In genomic region chr16:53433930-53434435, GRCh38 we compare ENCODE assay signal across 9 cellular contexts. TPM values are rescaled to one million over a fixed set of nuclear protein-coding genes. Genes with fewer than 3 reads are reported as not detected.
DNase-seq lines count a peak whose midpoint lies in the region; ATAC-seq, FAIRE-seq and TF ChIP-seq lines count a peak whose summit lies in the region.
"Had no signal": no experiment of that assay in that cellular context is flagged by ENCODE, and none has a peak within 500 bp of the region (broad histone marks: within the 10 kb centered on the region; RNA-seq: fewer than 3 reads in every experiment).

No MANE protein-coding gene starts in this region.

- no peaks in the 10 kb centered on the region for H3K27me3 Mint-ChIP-seq in stimulated activated memory B cell treated with anti-CD40 and anti-IgM and Interleukin-4, amounts not matched to agents 10 μg/mL and 1 μg/mL and 100 μg/mL, for 72 hours

- peak overlapping the region; percentile 95 for H3K4me3 Mint-ChIP-seq in stimulated activated memory B cell treated with anti-CD40 and anti-IgM and Interleukin-4, amounts not matched to agents 10 μg/mL and 1 μg/mL and 100 μg/mL, for 72 hours

- no peaks in the 10 kb centered on the region for H3K9me3 Mint-ChIP-seq in stimulated activated memory B cell treated with anti-CD40 and anti-IgM and Interleukin-4, amounts not matched to agents 10 μg/mL and 1 μg/mL and 100 μg/mL, for 72 hours

- no peak for FAIRE-seq in kidney (lab: Jason Lieb, UNC)
- FAIRE-seq: frontal cortex had no signal

- TF ChIP-seq CTCF in astrocyte of the cerebellum (IDR thresholded peaks at IDR 0.05; ENCODE audit: low read depth, low read length, missing control alignments) (no peak), kidney (IDR thresholded peaks at IDR 0.05; ENCODE audit: borderline replicate concordance, extremely low read depth, insufficient read depth) (no peak)

- DNase-seq in DMS79 (lab: John Stamatoyannopoulos, UW) (peak; percentile 15), DMS79 treated with DMSO at 0.1 percent for 48 hours (lab: John Stamatoyannopoulos, UW) (no peak), Kasumi-1 (lab: John Stamatoyannopoulos, UW) (peak; percentile 73 to 84), astrocyte of the cerebellum (ENCODE audit: low read depth) (peak; percentile 36), kidney (no peak), NCI-H146 treated with DMSO at 0.1 percent for 48 hours (lab: John Stamatoyannopoulos, UW; ENCODE audit: unreplicated experiment) (no peak)

- no peak for ATAC-seq in stimulated activated memory B cell treated with anti-CD40 and anti-IgM and Interleukin-4, amounts not matched to agents 10 μg/mL and 1 μg/mL and 100 μg/mL, for 72 hours
- ATAC-seq in esophagus mucosa: no peak

- peak overlapping the region; percentile 94 for H3K27ac Mint-ChIP-seq in stimulated activated memory B cell treated with anti-CD40 and anti-IgM and Interleukin-4, amounts not matched to agents 10 μg/mL and 1 μg/mL and 100 μg/mL, for 72 hours

- H3K4me1 Mint-ChIP-seq in stimulated activated memory B cell treated with anti-CD40 and anti-IgM and Interleukin-4, amounts not matched to agents 10 μg/mL and 1 μg/mL and 100 μg/mL, for 72 hours: peaks cover 26% of the 10 kb centered on the region

- in situ Hi-C loops in astrocyte of the cerebellum (cut with HindIII; ENCODE audit: low sequenced_read_pairs): no loop called here

- H3K9ac ChIP-seq in kidney (ENCODE audit: low read length in 2 of 2): peak overlapping the region; percentile 41 to 87

- peak overlapping the region; percentile 84 to 85 for H3K27ac ChIP-seq in kidney (ENCODE audit: low read depth in 2 of 2, low read length in 2 of 2)

- H3K4me3 ChIP-seq in astrocyte of the cerebellum (ENCODE audit: low read depth, low read length) (peak overlapping the region; percentile 98), kidney (ENCODE audit: low read length in 2 of 2) (peak overlapping the region; percentile 86 to 93)

- H3K4me1 ChIP-seq in kidney (ENCODE audit: control insufficient read depth in 1 of 2, insufficient read depth in 1 of 2, low read depth in 1 of 2, low read length in 2 of 2): peaks cover 3 to 10% of the 10 kb centered on the region in 2 donors

- no peaks in the 10 kb centered on the region for H3K9me3 ChIP-seq in kidney (ENCODE audit: control insufficient read depth in 1 of 2, low read length in 2 of 2)

- no peaks in the 10 kb centered on the region for H3K36me3 Mint-ChIP-seq in stimulated activated memory B cell treated with anti-CD40 and anti-IgM and Interleukin-4, amounts not matched to agents 10 μg/mL and 1 μg/mL and 100 μg/mL, for 72 hours

- intact Hi-C loops in kidney (cut with DNase I): no loop called here

- no peaks in the 10 kb centered on the region for H3K36me3 ChIP-seq in kidney (ENCODE audit: control insufficient read depth in 1 of 2, insufficient read depth in 2 of 2, low read length in 2 of 2)

RNA-seq across cellular contexts. Expression of gene RBL2, which starts 0.3 kb away (rescaled TPM):
- total RNA-seq in kidney: 67.9 TPM
- 22.7 TPM for polyA plus RNA-seq in kidney (ENCODE audit: insufficient read depth, low read depth, low replicate concordance)
- total RNA-seq in esophagus mucosa: 25.3 TPM

Comparison
In these comparisons a context has a peak if more than half of its experiments do, and no peak if none do; other contexts are left out.
1. DNase-seq: peak in DMS79 (single experiment), Kasumi-1 (2 of 2) and astrocyte of the cerebellum (single experiment); none in DMS79 treated with DMSO at 0.1 percent for 48 hours (single experiment), kidney (single experiment) and NCI-H146 treated with DMSO at 0.1 percent for 48 hours (single experiment).